ENCODE assay signal across 1 cellular context in the genomic region with DNA sequence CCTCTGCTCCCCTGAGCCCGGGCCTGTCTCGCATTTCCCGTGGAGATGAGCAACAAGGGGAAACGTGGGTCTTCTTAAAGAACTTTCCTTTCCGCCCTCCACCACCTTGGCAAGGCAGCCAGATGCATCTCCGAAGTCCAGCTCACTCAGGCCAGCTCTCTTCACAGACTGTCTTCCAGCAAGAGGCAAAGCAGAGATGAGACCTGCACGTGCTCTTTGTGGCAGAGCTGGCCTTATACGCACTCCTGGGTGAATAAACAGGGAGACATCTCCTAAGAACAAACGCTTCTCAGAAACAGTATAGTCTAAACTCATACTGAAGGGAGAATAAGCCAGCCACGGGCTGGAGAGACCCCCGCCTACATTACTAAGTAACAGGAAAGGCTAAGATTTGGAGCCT.
TF ChIP-seq lines count a peak whose summit lies in the region.

No MANE protein-coding gene starts in this region.

TF ChIP-seq in SK-N-SH, 30 proteins besides CTCF, POLR2A, EP300 and RAD21 (continued from another document):
- TF ChIP-seq, protein P1, sequence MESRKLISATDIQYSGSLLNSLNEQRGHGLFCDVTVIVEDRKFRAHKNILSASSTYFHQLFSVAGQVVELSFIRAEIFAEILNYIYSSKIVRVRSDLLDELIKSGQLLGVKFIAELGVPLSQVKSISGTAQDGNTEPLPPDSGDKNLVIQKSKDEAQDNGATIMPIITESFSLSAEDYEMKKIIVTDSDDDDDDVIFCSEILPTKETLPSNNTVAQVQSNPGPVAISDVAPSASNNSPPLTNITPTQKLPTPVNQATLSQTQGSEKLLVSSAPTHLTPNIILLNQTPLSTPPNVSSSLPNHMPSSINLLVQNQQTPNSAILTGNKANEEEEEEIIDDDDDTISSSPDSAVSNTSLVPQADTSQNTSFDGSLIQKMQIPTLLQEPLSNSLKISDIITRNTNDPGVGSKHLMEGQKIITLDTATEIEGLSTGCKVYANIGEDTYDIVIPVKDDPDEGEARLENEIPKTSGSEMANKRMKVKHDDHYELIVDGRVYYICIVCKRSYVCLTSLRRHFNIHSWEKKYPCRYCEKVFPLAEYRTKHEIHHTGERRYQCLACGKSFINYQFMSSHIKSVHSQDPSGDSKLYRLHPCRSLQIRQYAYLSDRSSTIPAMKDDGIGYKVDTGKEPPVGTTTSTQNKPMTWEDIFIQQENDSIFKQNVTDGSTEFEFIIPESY (IDR thresholded peaks at IDR 0.05; ENCODE audit: borderline replicate concordance, low read depth) = no peak
- TF ChIP-seq, protein P2, sequence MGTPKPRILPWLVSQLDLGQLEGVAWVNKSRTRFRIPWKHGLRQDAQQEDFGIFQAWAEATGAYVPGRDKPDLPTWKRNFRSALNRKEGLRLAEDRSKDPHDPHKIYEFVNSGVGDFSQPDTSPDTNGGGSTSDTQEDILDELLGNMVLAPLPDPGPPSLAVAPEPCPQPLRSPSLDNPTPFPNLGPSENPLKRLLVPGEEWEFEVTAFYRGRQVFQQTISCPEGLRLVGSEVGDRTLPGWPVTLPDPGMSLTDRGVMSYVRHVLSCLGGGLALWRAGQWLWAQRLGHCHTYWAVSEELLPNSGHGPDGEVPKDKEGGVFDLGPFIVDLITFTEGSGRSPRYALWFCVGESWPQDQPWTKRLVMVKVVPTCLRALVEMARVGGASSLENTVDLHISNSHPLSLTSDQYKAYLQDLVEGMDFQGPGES (IDR thresholded peaks at IDR 0.05; ENCODE audit: low read depth, low read length) = no peak
- no peak for TF ChIP-seq GABPA (IDR thresholded peaks at IDR 0.05; ENCODE audit: low read depth)
